8 cellular contexts compared by ENCODE assay signal in genomic region chr19:52398091-52398461, GRCh38. TPM values are rescaled to one million over a fixed set of nuclear protein-coding genes. Genes with fewer than 3 reads are reported as not detected.
A peak's percentile ranks its signal among the peaks of the same experiment; 100 is the strongest.
DNase-seq lines count a peak whose midpoint lies in the region; ATAC-seq and TF ChIP-seq lines count a peak whose summit lies in the region.

No MANE protein-coding gene starts in this region.

- ATAC-seq in upper lobe of right lung (peak; percentile 50), HG03571 (IDR thresholded peaks at IDR 0.05; ENCODE audit: unreplicated experiment) (no peak)

- no peak overlapping the region for H3K9ac ChIP-seq in MM.1S (ENCODE audit: low read length)

- no peaks in the 10 kb centered on the region for H3K36me3 ChIP-seq in MM.1S (replicated peaks; ENCODE audit: insufficient read depth, low read length)
- peaks cover 19% of the 10 kb centered on the region for H3K36me3 ChIP-seq in upper lobe of right lung

- H3K9me2 ChIP-seq in MM.1S (replicated peaks; ENCODE audit: insufficient read depth, low read length) = no peaks in the 10 kb centered on the region

- TF ChIP-seq CTCF in MM.1S (IDR thresholded peaks at IDR 0.05; ENCODE audit: low read length) = no peak
- TF ChIP-seq CTCF in lower leg skin (IDR thresholded peaks at IDR 0.05) = no peak
- TF ChIP-seq CTCF in upper lobe of right lung (IDR thresholded peaks at IDR 0.05) = no peak

- H3K27ac ChIP-seq in MM.1S (ENCODE audit: low read length) = no peak overlapping the region
- H3K27ac ChIP-seq in caudate nucleus (ENCODE audit: low read depth, low read length) = peak overlapping the region; percentile 55
- H3K27ac ChIP-seq in upper lobe of right lung = peak overlapping the region; percentile 78

- no peaks in the 10 kb centered on the region for H3F3A ChIP-seq in MM.1S (ENCODE audit: insufficient read depth, low read length)

- peak overlapping the region; percentile 25; the same call in 1 of the 2 replicates for H3K4me3 ChIP-seq in MM.1S (ENCODE audit: low read length)
- H3K4me3 ChIP-seq in lower leg skin (ENCODE audit: low read depth, poor library complexity, severe bottlenecking) = peak overlapping the region; percentile 69
- H3K4me3 ChIP-seq in upper lobe of right lung = peak overlapping the region; percentile 63

- DNase-seq in NCI-H82 (lab: John Stamatoyannopoulos, UW) (peak; percentile 22), NCI-H82 treated with DMSO at 0.1 percent for 48 hours (lab: John Stamatoyannopoulos, UW; ENCODE audit: unreplicated experiment) (no peak), MM.1S (no peak), caudate nucleus (lab: John Stamatoyannopoulos, UW) (peak in 4 of 61 donors; percentile 10 to 43 (median 13)), lower leg skin (ENCODE audit: low spot score in 2 of 2) (no peak), upper lobe of right lung (no peak), Kasumi-1 (lab: John Stamatoyannopoulos, UW) (no peak)

- no peak for TF ChIP-seq POLR2A in lower leg skin (IDR thresholded peaks at IDR 0.05)

- no peak overlapping the region for H3K4me2 ChIP-seq in MM.1S (ENCODE audit: low read depth, low read length)

- no peaks in the 10 kb centered on the region for H3K9me3 ChIP-seq in MM.1S (replicated peaks; ENCODE audit: insufficient read depth, low read length)
- H3K9me3 ChIP-seq in upper lobe of right lung = peaks cover 5% of the 10 kb centered on the region

- H3K27me3 ChIP-seq in MM.1S (replicated peaks; ENCODE audit: insufficient read depth, low read length) (no peaks in the 10 kb centered on the region), upper lobe of right lung (no peaks in the 10 kb centered on the region)

- peak overlapping the region; percentile 61; the same call in 1 of the 2 replicates for H2AFZ ChIP-seq in MM.1S (ENCODE audit: low read length)

- 4 to 6% methylated on average over 14 of the region's 14 CpGs for WGBS in lower leg skin, 2 donors

- intact Hi-C loops in lower leg skin (cut with DNase I; ENCODE audit: low total_unique reads) (no loop called here), upper lobe of right lung (cut with DNase I) (no loop called here)

- H3K4me1 ChIP-seq in MM.1S (ENCODE audit: low read length) (no peaks in the 10 kb centered on the region), upper lobe of right lung (peaks cover 15% of the 10 kb centered on the region)

- H3K79me2 ChIP-seq in MM.1S (ENCODE audit: low read length) = no peaks in the 10 kb centered on the region

- H4K20me1 ChIP-seq in MM.1S (ENCODE audit: insufficient read depth, low read length) = no peaks in the 10 kb centered on the region

RNA-seq across cellular contexts. Expression of gene ZNF528, which starts 0.4 kb away (rescaled TPM):
- total RNA-seq in lower leg skin (10 to 100 TPM; 13.4 to 17.9 (median 14.7) TPM), upper lobe of right lung (21.7 TPM)

RNA-seq across cellular contexts. Expression of gene ZNF880, which starts 28.4 kb away (rescaled TPM):
- total RNA-seq in lower leg skin (10 to 100 TPM; 15.2 to 19.7 (median 15.7) TPM), upper lobe of right lung (17.8 TPM)

RNA-seq across cellular contexts. Expression of gene ZNF534, which starts 30.9 kb away (rescaled TPM):
- total RNA-seq in lower leg skin (under 1 TPM in 2 of 4 donors, not detected in 2; 0.13 to 0.19 TPM), upper lobe of right lung (0.29 TPM)

RNA-seq across cellular contexts. Expression of gene ZNF578, which starts 55.3 kb away (rescaled TPM):
- 1 to 10 TPM in 1 of 4 donors, under 1 TPM in 1, not detected in 2; 0.56 to 1.1 TPM for total RNA-seq in lower leg skin
- total RNA-seq in upper lobe of right lung = 1.5 TPM
